In the genomic region with DNA sequence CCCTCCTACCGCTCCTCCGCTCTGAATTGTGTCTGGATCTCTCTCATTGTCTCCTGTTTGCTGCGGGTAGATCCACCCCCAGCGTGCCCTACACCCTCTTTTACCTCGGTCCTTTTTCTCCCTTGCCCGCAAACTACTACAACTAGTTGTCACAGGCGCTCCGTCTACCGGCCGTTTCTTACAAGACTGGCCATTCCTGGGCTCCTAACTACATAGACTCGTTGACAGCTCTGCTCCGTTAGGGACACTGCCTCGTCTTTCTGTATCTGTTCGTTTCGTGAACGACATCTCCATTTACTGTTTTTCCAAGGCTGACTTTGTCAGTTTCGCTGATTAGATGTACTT, we compare ENCODE assay signal across 8 cellular contexts. TPM values are rescaled to one million over a fixed set of nuclear protein-coding genes. Genes with fewer than 3 reads are reported as not detected.
DNase-seq lines count a peak whose midpoint lies in the region; ATAC-seq and TF ChIP-seq lines count a peak whose summit lies in the region.

No MANE protein-coding gene starts in this region.

- H3K4me2 ChIP-seq in OCI-LY3 (ENCODE audit: low read length) (peak overlapping the region; percentile 87), trophoblast cell (ENCODE audit: low read length) (peak overlapping the region; percentile 100)

- no peak overlapping the region for H4K91ac ChIP-seq in trophoblast cell (ENCODE audit: low read depth, low read length)

- WGBS in adrenal gland, 4 donors, result 0 to 1% (median 0%) methylated on average over 17 of the region's 17 CpGs
- WGBS in trophoblast cell (ENCODE audit: extremely low coverage, insufficient coverage, insufficient read length), result no CpG with 5 or more reads among the region's 17 CpGs

- TF ChIP-seq CTCF in OCI-LY3 (IDR thresholded peaks at IDR 0.05; ENCODE audit: low read depth, low read length) (peak; percentile 32), adrenal gland (IDR thresholded peaks at IDR 0.05) (peak in 2 of 6 experiments; percentile 20 to 27), right atrium auricular region (IDR thresholded peaks at IDR 0.05) (peak in 1 of 2 donors; percentile 41)

- peak overlapping the region; percentile 91 for H3K18ac ChIP-seq in trophoblast cell (ENCODE audit: low read length)

- H3K36me3 ChIP-seq in OCI-LY3 (replicated peaks; ENCODE audit: low read depth, low read length), result no peaks in the 10 kb centered on the region
- no peaks in the 10 kb centered on the region for H3K36me3 ChIP-seq in adrenal gland (replicated peaks in 1 of 2)
- H3K36me3 ChIP-seq in right atrium auricular region, result no peaks in the 10 kb centered on the region
- peaks cover 0 to 2% of the 10 kb centered on the region in 2 experiments for H3K36me3 ChIP-seq in trophoblast cell (ENCODE audit: control insufficient read depth in 1 of 2, insufficient read depth in 2 of 2, low read length in 2 of 2)

- intact Hi-C loops in adrenal gland (cut with DNase I), result loop anchor here in 1 of 2 donors (10.0 kb wide), 1 partner anchor 64 kb away; no protein-coding TSS in a partner anchor

- H3K14ac ChIP-seq in trophoblast cell (ENCODE audit: low read length), result no peak overlapping the region

- H3K4ac ChIP-seq in trophoblast cell (ENCODE audit: low read depth, low read length), result peak overlapping the region; percentile 47

- H2BK12ac ChIP-seq in trophoblast cell (ENCODE audit: low read length), result no peak overlapping the region

- H3K79me2 ChIP-seq in OCI-LY3 (ENCODE audit: low read length) (peaks cover 16% of the 10 kb centered on the region), trophoblast cell (ENCODE audit: control insufficient read depth, insufficient read depth, low read length, poor library complexity) (peaks cover 7% of the 10 kb centered on the region)

- H3K9me3 ChIP-seq in OCI-LY3 (ENCODE audit: insufficient read depth, low read length), result no peaks in the 10 kb centered on the region
- no peaks in the 10 kb centered on the region for H3K9me3 ChIP-seq in adrenal gland (replicated peaks in 1 of 3)
- no peaks in the 10 kb centered on the region for H3K9me3 ChIP-seq in right atrium auricular region
- H3K9me3 ChIP-seq in trophoblast cell (ENCODE audit: insufficient read depth, low read depth, low read length), result no peaks in the 10 kb centered on the region

- peak in 1 of 2 donors; percentile 16 for TF ChIP-seq POLR2A in adrenal gland (IDR thresholded peaks at IDR 0.05)

- H4K20me1 ChIP-seq in OCI-LY3 (ENCODE audit: insufficient read depth, low read length), result no peaks in the 10 kb centered on the region

- peak; percentile 50 to 65 for DNase-seq in AML-193 (lab: John Stamatoyannopoulos, UW)
- peak; percentile 43 to 72 (median 58) for DNase-seq in adrenal gland
- DNase-seq in right atrium auricular region (ENCODE audit: low spot score), result peak; percentile 61
- peak; percentile 38 to 65 for DNase-seq in trophoblast cell
- no peak for DNase-seq in effector CD8-positive, alpha-beta T cell (lab: John Stamatoyannopoulos, UW)

- H3K23ac ChIP-seq in trophoblast cell (ENCODE audit: low read length), result peak overlapping the region; percentile 97

- H3K79me1 ChIP-seq in trophoblast cell (ENCODE audit: low read length), result peaks cover 3% of the 10 kb centered on the region

- H2BK5ac ChIP-seq in trophoblast cell (ENCODE audit: low read depth, low read length, poor library complexity), result no peak overlapping the region

- peak overlapping the region; percentile 92 for H4K8ac ChIP-seq in trophoblast cell (ENCODE audit: low read depth, low read length)

- peak overlapping the region; percentile 99 for H3K4me3 ChIP-seq in OCI-LY3 (ENCODE audit: low read length)
- peak overlapping the region; percentile 71 to 99 (median 84) for H3K4me3 ChIP-seq in adrenal gland
- H3K4me3 ChIP-seq in right atrium auricular region, result peak overlapping the region; percentile 83 to 100
- H3K4me3 ChIP-seq in trophoblast cell (ENCODE audit: low read depth, low read length), result peak overlapping the region; percentile 99

- H2AK5ac ChIP-seq in trophoblast cell (ENCODE audit: low read length), result no peak overlapping the region

- peak overlapping the region; percentile 70 for H4K12ac ChIP-seq in trophoblast cell (ENCODE audit: low read depth, low read length)

- peak; percentile 55 for ATAC-seq in GM18511 (IDR thresholded peaks at IDR 0.05; ENCODE audit: unreplicated experiment)
- peak; percentile 33 for ATAC-seq in HG03025 (IDR thresholded peaks at IDR 0.05; ENCODE audit: low FRiP score, unreplicated experiment)

- H2AFZ ChIP-seq in OCI-LY3 (ENCODE audit: low read depth, low read length) (peak overlapping the region; percentile 83), trophoblast cell (ENCODE audit: insufficient read depth, low read length, poor library complexity) (peak overlapping the region; percentile 92)

- H2BK120ac ChIP-seq in trophoblast cell (ENCODE audit: insufficient read depth, low read length, poor library complexity), result no peak overlapping the region

- peak overlapping the region; percentile 77 for H3K9ac ChIP-seq in OCI-LY3 (ENCODE audit: low read length)
- peak overlapping the region; percentile 92 for H3K9ac ChIP-seq in trophoblast cell (ENCODE audit: low read length)

- no peaks in the 10 kb centered on the region for H3K27me3 ChIP-seq in OCI-LY3 (ENCODE audit: low read depth, low read length)
- no peaks in the 10 kb centered on the region for H3K27me3 ChIP-seq in adrenal gland
- no peaks in the 10 kb centered on the region for H3K27me3 ChIP-seq in right atrium auricular region
- H3K27me3 ChIP-seq in trophoblast cell (ENCODE audit: insufficient read depth, low read length), result peaks cover 3% of the 10 kb centered on the region

- H3K4me1 ChIP-seq in OCI-LY3 (ENCODE audit: low read length), result peaks cover 13% of the 10 kb centered on the region
- H3K4me1 ChIP-seq in adrenal gland (replicated peaks in 1 of 2), result peaks cover 0 to 19% of the 10 kb centered on the region in 2 donors
- H3K4me1 ChIP-seq in right atrium auricular region, result peaks cover 0 to 22% of the 10 kb centered on the region in 2 donors
- H3K4me1 ChIP-seq in trophoblast cell (ENCODE audit: control insufficient read depth in 1 of 2, insufficient read depth in 2 of 2, low read length in 2 of 2), result peaks cover 0 to 5% of the 10 kb centered on the region in 2 experiments

- H3K27ac ChIP-seq in OCI-LY3 (ENCODE audit: low read length) (no peak overlapping the region), adrenal gland (peak overlapping the region in 3 of 5 donors; percentile 36 to 70 (median 48)), right atrium auricular region (peak overlapping the region in 1 of 2 donors; percentile 83), trophoblast cell (ENCODE audit: low read depth, low read length) (no peak overlapping the region)

RNA-seq across cellular contexts. Expression of a gene that starts 0.8 kb away (rescaled TPM):
- total RNA-seq in adrenal gland, result 10 to 100 TPM in 2 of 8 donors, 1 to 10 TPM in 6; 4.5 to 12.0 (median 9.2) TPM
- polyA plus RNA-seq in adrenal gland, result 10 to 100 TPM in 1 of 3 donors, 1 to 10 TPM in 2; 3.5 to 16.6 (median 5.6) TPM
- total RNA-seq in right atrium auricular region, result 1 to 10 TPM; 4.6 to 6.1 TPM
- polyA plus RNA-seq in trophoblast cell (2013), result 11.5 and 12.3 TPM in 2 replicates

RNA-seq across cellular contexts. Expression of a gene that starts 31.1 kb away (rescaled TPM):
- total RNA-seq in adrenal gland (100 to 1,000 TPM; 453 to 870 (median 536) TPM), right atrium auricular region (100 to 1,000 TPM; 478 to 891 TPM)
- 1,000 to 10,000 TPM in 1 of 3 donors, 100 to 1,000 TPM in 2; 549 to 1,397 (median 778) TPM for polyA plus RNA-seq in adrenal gland
- polyA plus RNA-seq in trophoblast cell (2013), result 405 and 412 TPM in 2 replicates

RNA-seq across cellular contexts. Expression of a gene that starts 31.3 kb away (rescaled TPM):
- total RNA-seq in adrenal gland, result 10 to 100 TPM in 3 of 8 donors, 1 to 10 TPM in 4, under 1 TPM in 1; 0.42 to 13.3 (median 9.5) TPM
- polyA plus RNA-seq in adrenal gland, result 10 to 100 TPM; 16.7 to 19.9 (median 19.0) TPM
- 1 to 10 TPM; 3.0 to 5.1 TPM for total RNA-seq in right atrium auricular region
- 20.0 and 22.1 TPM in 2 replicates for polyA plus RNA-seq in trophoblast cell (2013)

Comparison
In these comparisons a context has a peak if more than half of its experiments do, and no peak if none do; other contexts are left out.
1. H3K27ac ChIP-seq: peak in adrenal gland (3 of 5); none in OCI-LY3 (single experiment) and trophoblast cell (single experiment).
2. Peak in every context shown above with its lines, with median percentiles within 50 percentile points of each other: H3K4me3 ChIP-seq.